Comparison of ENCODE assay signal across 8 cellular contexts in the genomic region with DNA sequence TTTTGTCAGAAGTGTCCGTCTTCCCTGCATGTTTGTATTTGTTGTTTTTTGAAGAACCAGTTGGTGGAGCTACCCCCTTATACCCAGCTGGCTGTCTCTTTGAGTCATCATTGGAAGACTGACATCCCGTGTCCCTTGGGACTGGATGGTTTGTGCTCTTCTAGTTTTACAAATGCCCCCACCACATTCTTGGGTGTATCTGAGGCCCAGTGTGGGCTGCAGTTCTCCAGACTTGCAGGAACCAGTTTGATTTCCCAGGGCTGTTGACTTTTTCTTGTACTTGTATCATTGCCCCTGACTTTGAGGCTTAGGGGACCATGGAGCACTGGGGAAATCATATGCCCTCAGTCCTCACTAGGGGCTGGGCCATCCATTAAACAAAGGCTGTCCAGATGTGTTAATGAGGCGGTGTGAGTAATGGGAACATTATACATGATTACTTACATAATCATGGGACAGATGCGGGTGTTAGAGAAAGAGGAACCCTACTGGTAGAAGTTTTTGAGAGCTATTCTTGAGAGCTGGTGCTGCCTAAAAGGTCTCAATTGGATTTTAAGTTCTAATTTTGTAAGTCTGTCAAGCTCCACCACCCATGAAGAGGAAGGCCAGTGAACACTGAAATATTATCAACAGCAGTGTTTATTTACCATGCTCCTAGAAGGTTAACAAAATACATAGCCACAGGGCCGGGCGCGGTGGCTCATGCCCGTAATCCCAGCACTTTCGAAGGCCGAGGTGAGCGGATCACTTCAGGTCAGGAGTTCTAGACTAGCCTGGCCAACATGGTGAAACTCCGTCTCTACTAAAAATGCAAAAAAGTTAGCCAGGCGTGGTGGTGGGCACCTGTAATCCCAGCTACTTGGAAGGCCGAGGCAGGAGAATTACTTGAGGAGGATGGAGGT. TPM values are rescaled to one million over a fixed set of nuclear protein-coding genes. Genes with fewer than 3 reads are reported as not detected.
DNase-seq lines count a peak whose midpoint lies in the region; ATAC-seq and TF ChIP-seq lines count a peak whose summit lies in the region.

No MANE protein-coding gene starts in this region.

- H3K27ac ChIP-seq in MM.1S (ENCODE audit: low read length) = peak overlapping the region; percentile 78; the same call in 1 of the 2 replicates
- H3K27ac ChIP-seq in cingulate gyrus (ENCODE audit: low read depth, low read length) = peak overlapping the region; percentile 54
- H3K27ac ChIP-seq in breast epithelium = no peak overlapping the region

- no peak overlapping the region for H3K9ac ChIP-seq in MM.1S (ENCODE audit: low read length)

- intact Hi-C loops in breast epithelium (cut with DNase I; ENCODE audit: low total_unique reads) = no loop called here

- H3K79me2 ChIP-seq in MM.1S (ENCODE audit: low read length) = peaks cover 92% of the 10 kb centered on the region

- peak overlapping the region; percentile 71; the same call in 1 of the 2 replicates for H3K4me2 ChIP-seq in MM.1S (ENCODE audit: low read depth, low read length)

- H3K9me2 ChIP-seq in MM.1S (replicated peaks; ENCODE audit: insufficient read depth, low read length) = no peaks in the 10 kb centered on the region

- H3F3A ChIP-seq in MM.1S (ENCODE audit: insufficient read depth, low read length) = peaks cover 24% of the 10 kb centered on the region

- H3K36me3 ChIP-seq in MM.1S (replicated peaks; ENCODE audit: insufficient read depth, low read length) (peaks cover 3% of the 10 kb centered on the region; the same call in 1 of the 2 replicates), breast epithelium (no peaks in the 10 kb centered on the region)

- peaks cover 99% of the 10 kb centered on the region for H3K4me1 Mint-ChIP-seq in stimulated activated naive CD8-positive, alpha-beta T cell treated with anti-CD3 and anti-CD28 coated beads, Interleukin-15, amount 100 ng/mL, for 72 hours

- H3K27me3 Mint-ChIP-seq in stimulated activated naive CD8-positive, alpha-beta T cell treated with anti-CD3 and anti-CD28 coated beads, Interleukin-15, amount 100 ng/mL, for 72 hours = no peaks in the 10 kb centered on the region

- no peaks in the 10 kb centered on the region for H3K9me3 ChIP-seq in MM.1S (replicated peaks; ENCODE audit: insufficient read depth, low read length)
- no peaks in the 10 kb centered on the region for H3K9me3 ChIP-seq in breast epithelium

- no peak for TF ChIP-seq POLR2A in breast epithelium (IDR thresholded peaks at IDR 0.05)

- H4K20me1 ChIP-seq in MM.1S (ENCODE audit: insufficient read depth, low read length) = no peaks in the 10 kb centered on the region

- peak; percentile 36 for ATAC-seq in GM19467 (IDR thresholded peaks at IDR 0.05; ENCODE audit: unreplicated experiment)
- ATAC-seq in stimulated activated naive CD8-positive, alpha-beta T cell treated with anti-CD3 and anti-CD28 coated beads, Interleukin-15, amount 100 ng/mL, for 72 hours = no peak

- H3K4me3 ChIP-seq in MM.1S (ENCODE audit: low read length) (no peak overlapping the region), breast epithelium (no peak overlapping the region)

- peaks cover 64% of the 10 kb centered on the region for H3K4me1 ChIP-seq in MM.1S (ENCODE audit: low read length)
- peaks cover 0 to 3% of the 10 kb centered on the region in 2 donors for H3K4me1 ChIP-seq in breast epithelium

- DNase-seq in COLO668 (lab: John Stamatoyannopoulos, UW; ENCODE audit: unreplicated experiment) (peak; percentile 0), MM.1S (no peak), breast epithelium (ENCODE audit: low spot score in 2 of 2) (no peak), NCI-H526 treated with DMSO at 0.1 percent for 48 hours (lab: John Stamatoyannopoulos, UW) (no peak), HK-2 (ENCODE audit: unreplicated experiment) (no peak)
- no peak for DNase-seq in stimulated activated naive CD8-positive, alpha-beta T cell treated with anti-CD3 and anti-CD28 coated beads, Interleukin-15, amount 100 ng/mL, for 72 hours

- peak overlapping the region in 1 of 2 donors; percentile 27 for H3K27ac Mint-ChIP-seq in stimulated activated naive CD8-positive, alpha-beta T cell treated with anti-CD3 and anti-CD28 coated beads, Interleukin-15, amount 100 ng/mL, for 72 hours

- H3K27me3 ChIP-seq in MM.1S (replicated peaks; ENCODE audit: insufficient read depth, low read length) (no peaks in the 10 kb centered on the region), breast epithelium (no peaks in the 10 kb centered on the region)

- H3K9me3 Mint-ChIP-seq in stimulated activated naive CD8-positive, alpha-beta T cell treated with anti-CD3 and anti-CD28 coated beads, Interleukin-15, amount 100 ng/mL, for 72 hours = no peaks in the 10 kb centered on the region

- H2AFZ ChIP-seq in MM.1S (ENCODE audit: low read length) = no peak overlapping the region

- H3K4me3 Mint-ChIP-seq in stimulated activated naive CD8-positive, alpha-beta T cell treated with anti-CD3 and anti-CD28 coated beads, Interleukin-15, amount 100 ng/mL, for 72 hours = peak overlapping the region; percentile 48 to 99

- no peak for TF ChIP-seq CTCF in MM.1S (IDR thresholded peaks at IDR 0.05; ENCODE audit: low read length)
- peak in 1 of 3 donors; percentile 10 for TF ChIP-seq CTCF in breast epithelium (IDR thresholded peaks at IDR 0.05)

RNA-seq across cellular contexts. Expression of a gene that starts 8.5 kb away (rescaled TPM):
- total RNA-seq in breast epithelium = 10 to 100 TPM; 10.5 to 13.9 (median 11.5) TPM

Comparison
In these comparisons a context has a peak if more than half of its experiments do, and no peak if none do; other contexts are left out.
1. H3K27ac ChIP-seq: peak in MM.1S (single experiment) and cingulate gyrus (single experiment); none in breast epithelium (0 of 2).